ENCODE assay signal across 10 cellular contexts in the genomic region with DNA sequence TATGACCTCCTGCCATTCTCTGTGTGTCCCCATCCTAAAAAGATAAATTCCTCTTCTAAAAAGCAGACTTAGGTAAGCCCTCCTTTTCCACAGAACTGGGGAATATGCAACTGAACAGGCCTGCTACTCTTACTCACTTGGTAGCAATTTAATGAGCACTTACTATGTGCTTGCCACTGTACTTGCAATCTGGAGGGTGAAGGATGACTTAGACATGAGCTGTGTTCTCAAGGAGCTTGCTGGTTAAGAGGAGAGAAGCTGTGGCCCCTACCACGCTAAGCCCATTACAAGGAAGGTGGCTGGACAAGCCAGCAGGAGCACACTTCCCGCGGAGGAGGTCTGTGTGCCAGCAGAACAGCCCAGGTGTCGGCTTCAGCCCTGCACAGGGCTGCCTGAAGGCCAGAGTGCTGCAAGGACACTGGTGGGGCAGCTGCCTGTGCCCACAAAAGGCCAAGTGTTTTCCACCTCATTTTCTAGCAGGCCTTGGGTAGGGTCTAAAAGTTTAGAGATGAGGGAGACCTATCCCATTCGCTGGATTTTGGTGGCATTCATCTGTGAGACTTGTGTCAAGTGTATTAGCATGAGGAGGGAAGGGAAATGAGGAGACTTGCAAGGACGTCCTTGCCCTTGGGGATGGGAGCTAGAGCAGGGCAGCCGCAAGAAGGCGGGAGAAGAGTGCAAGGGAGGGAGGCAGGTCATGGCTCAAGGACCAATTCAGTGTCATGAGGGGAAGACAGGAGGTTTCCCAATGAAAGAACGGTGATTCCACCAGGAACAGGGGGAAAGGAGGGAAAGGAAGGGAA. TPM values are rescaled to one million over a fixed set of nuclear protein-coding genes. Genes with fewer than 3 reads are reported as not detected.
DNase-seq lines count a peak whose midpoint lies in the region; TF ChIP-seq lines count a peak whose summit lies in the region.
"Had no signal": no experiment of that assay in that cellular context is flagged by ENCODE, and none has a peak within 500 bp of the region (broad histone marks: within the 10 kb centered on the region; RNA-seq: fewer than 3 reads in every experiment).

No MANE protein-coding gene starts in this region.

- CTCF ChIA-PET in activated CD4-positive, alpha-beta memory T cell treated with anti-CD3 and anti-CD28 coated beads, Interleukin-2, amount 10 ng/mL, durations not matched to agents 7 days and 5 days (lab: Charles Lee): no interaction called here
- CTCF ChIA-PET in activated CD4-positive, alpha-beta memory T cell treated with anti-CD3 and anti-CD28 coated beads for 36 hours (lab: Charles Lee): no interaction called here

- H3K4me1 ChIP-seq in ascending aorta (peaks cover 15 to 54% of the 10 kb centered on the region in 2 donors), mesodermal cell (ENCODE audit: control insufficient read depth, insufficient read depth, low read length, poor library complexity, severe bottlenecking) (peaks cover 29% of the 10 kb centered on the region), subcutaneous abdominal adipose tissue (ENCODE audit: control insufficient read depth in 5 of 5, insufficient read depth in 5 of 5, low read length in 5 of 5) (peaks cover 15 to 47% (median 41%) of the 10 kb centered on the region in 5 donors)

- H3K9ac ChIP-seq in subcutaneous abdominal adipose tissue (ENCODE audit: low read length in 5 of 5): peak overlapping the region in 1 of 5 donors; percentile 9

- H3K4me1 Mint-ChIP-seq in activated CD4-positive, alpha-beta memory T cell treated with anti-CD3 and anti-CD28 coated beads, Interleukin-2, amount 10 ng/mL, durations not matched to agents 7 days and 5 days: no peaks in the 10 kb centered on the region
- H3K4me1 Mint-ChIP-seq in activated CD4-positive, alpha-beta memory T cell treated with anti-CD3 and anti-CD28 coated beads for 36 hours (ENCODE audit: low read depth): no peaks in the 10 kb centered on the region

- H3K27ac Mint-ChIP-seq in activated CD4-positive, alpha-beta memory T cell treated with anti-CD3 and anti-CD28 coated beads, Interleukin-2, amount 10 ng/mL, durations not matched to agents 7 days and 5 days: peak overlapping the region; percentile 31
- H3K27ac Mint-ChIP-seq in activated CD4-positive, alpha-beta memory T cell treated with anti-CD3 and anti-CD28 coated beads for 36 hours: no peak overlapping the region

- H3K27me3 Mint-ChIP-seq in activated CD4-positive, alpha-beta memory T cell treated with anti-CD3 and anti-CD28 coated beads, Interleukin-2, amount 10 ng/mL, durations not matched to agents 7 days and 5 days: peaks cover 4% of the 10 kb centered on the region
- peaks cover 5% of the 10 kb centered on the region for H3K27me3 Mint-ChIP-seq in activated CD4-positive, alpha-beta memory T cell treated with anti-CD3 and anti-CD28 coated beads for 36 hours

- H3K27me3 ChIP-seq in ascending aorta: no peaks in the 10 kb centered on the region
- H3K27me3 ChIP-seq in subcutaneous abdominal adipose tissue (ENCODE audit: control insufficient read depth in 5 of 5, insufficient read depth in 4 of 5, low read length in 5 of 5): no peaks in the 10 kb centered on the region

- POLR2A ChIA-PET in activated CD4-positive, alpha-beta memory T cell treated with anti-CD3 and anti-CD28 coated beads, Interleukin-2, amount 10 ng/mL, durations not matched to agents 7 days and 5 days (lab: Charles Lee): no interaction called here
- POLR2A ChIA-PET in activated CD4-positive, alpha-beta memory T cell treated with anti-CD3 and anti-CD28 coated beads for 36 hours (lab: Charles Lee): no interaction called here

- no peaks in the 10 kb centered on the region for H3K36me3 Mint-ChIP-seq in activated CD4-positive, alpha-beta memory T cell treated with anti-CD3 and anti-CD28 coated beads, Interleukin-2, amount 10 ng/mL, durations not matched to agents 7 days and 5 days (ENCODE audit: low read depth)
- no peaks in the 10 kb centered on the region for H3K36me3 Mint-ChIP-seq in activated CD4-positive, alpha-beta memory T cell treated with anti-CD3 and anti-CD28 coated beads for 36 hours

- H3K4me3 ChIP-seq in ascending aorta: no peak overlapping the region
- H3K4me3 ChIP-seq in mesodermal cell (ENCODE audit: extremely low read depth, insufficient read depth, low read length, poor library complexity, severe bottlenecking): no peak overlapping the region
- no peak overlapping the region for H3K4me3 ChIP-seq in subcutaneous abdominal adipose tissue (ENCODE audit: low read depth in 1 of 5, low read length in 5 of 5)
- H3K4me3 ChIP-seq: A549 had no signal

- no peak for DNase-seq in activated CD4-positive, alpha-beta memory T cell treated with anti-CD3 and anti-CD28 coated beads, Interleukin-2, amount 10 ng/mL, durations not matched to agents 7 days and 5 days
- no peak for DNase-seq in activated CD4-positive, alpha-beta memory T cell treated with anti-CD3 and anti-CD28 coated beads for 36 hours
- DNase-seq in ascending aorta (ENCODE audit: low spot score in 2 of 2) (peak in 1 of 2 donors; percentile 61), COR-L47 (lab: John Stamatoyannopoulos, UW) (no peak), KG1 (lab: John Stamatoyannopoulos, UW) (no peak)
- DNase-seq in activated T-cell treated with anti-CD3 and anti-CD28 coated beads, Interleukin-2, amount 50 U/mL, for 1 hour: no peak
- DNase-seq: NCI-H2171 treated with DMSO at 0.1 percent for 48 hours had no signal

- H3K9me3 Mint-ChIP-seq in activated CD4-positive, alpha-beta memory T cell treated with anti-CD3 and anti-CD28 coated beads, Interleukin-2, amount 10 ng/mL, durations not matched to agents 7 days and 5 days: no peaks in the 10 kb centered on the region
- H3K9me3 Mint-ChIP-seq in activated CD4-positive, alpha-beta memory T cell treated with anti-CD3 and anti-CD28 coated beads for 36 hours: peaks cover 6% of the 10 kb centered on the region

- no peak overlapping the region for H3K4me3 Mint-ChIP-seq in activated CD4-positive, alpha-beta memory T cell treated with anti-CD3 and anti-CD28 coated beads, Interleukin-2, amount 10 ng/mL, durations not matched to agents 7 days and 5 days
- no peak overlapping the region for H3K4me3 Mint-ChIP-seq in activated CD4-positive, alpha-beta memory T cell treated with anti-CD3 and anti-CD28 coated beads for 36 hours

- H3K36me3 ChIP-seq in ascending aorta: no peaks in the 10 kb centered on the region
- peaks cover 51% of the 10 kb centered on the region for H3K36me3 ChIP-seq in mesodermal cell (ENCODE audit: control insufficient read depth, insufficient read depth, low read length)
- peaks cover 0 to 17% (median 5%) of the 10 kb centered on the region in 5 donors for H3K36me3 ChIP-seq in subcutaneous abdominal adipose tissue (ENCODE audit: control insufficient read depth in 5 of 5, insufficient read depth in 5 of 5, low read length in 5 of 5)

- WGBS in mesodermal cell (ENCODE audit: insufficient coverage in 2 of 2), 2 experiments: 79 to 86% methylated on average over 8 to 9 of the region's 9 CpGs

- intact Hi-C loops in activated CD4-positive, alpha-beta memory T cell treated with anti-CD3 and anti-CD28 coated beads for 36 hours (cut with micrococcal nuclease): no loop called here
- intact Hi-C loops in ascending aorta (cut with DNase I): no loop called here

- H3K9me3 ChIP-seq in ascending aorta: no peaks in the 10 kb centered on the region
- no peaks in the 10 kb centered on the region for H3K9me3 ChIP-seq in mesodermal cell (ENCODE audit: control insufficient read depth, low read length)
- no peaks in the 10 kb centered on the region for H3K9me3 ChIP-seq in subcutaneous abdominal adipose tissue (ENCODE audit: control insufficient read depth in 5 of 5, low read length in 5 of 5)
- H3K9me3 ChIP-seq: A549 had no signal

- no peak for TF ChIP-seq CTCF in ascending aorta (IDR thresholded peaks at IDR 0.05)

- H3K27ac ChIP-seq in ascending aorta: peak overlapping the region; percentile 85 to 95
- peak overlapping the region; percentile 55 for H3K27ac ChIP-seq in mesodermal cell (ENCODE audit: low read depth, low read length, severe bottlenecking)
- H3K27ac ChIP-seq in subcutaneous abdominal adipose tissue (ENCODE audit: low read depth, low read length): peak overlapping the region; percentile 80

RNA-seq across cellular contexts. Expression of gene COL4A1, which starts 52.0 kb away (rescaled TPM):
- total RNA-seq in activated CD4-positive, alpha-beta memory T cell treated with anti-CD3 and anti-CD28 coated beads, Interleukin-2, amount 10 ng/mL, durations not matched to agents 7 days and 5 days: not detected
- total RNA-seq in activated CD4-positive, alpha-beta memory T cell treated with anti-CD3 and anti-CD28 coated beads for 36 hours: not detected
- 756 TPM for total RNA-seq in ascending aorta
- polyA plus RNA-seq in mesodermal cell (2013, experiment 1 of 2): 570 TPM
- 588 TPM for polyA plus RNA-seq in mesodermal cell (2013, experiment 2 of 2)

RNA-seq across cellular contexts. Expression of gene COL4A2, which starts 52.1 kb away (rescaled TPM):
- not detected for total RNA-seq in activated CD4-positive, alpha-beta memory T cell treated with anti-CD3 and anti-CD28 coated beads, Interleukin-2, amount 10 ng/mL, durations not matched to agents 7 days and 5 days
- not detected for total RNA-seq in activated CD4-positive, alpha-beta memory T cell treated with anti-CD3 and anti-CD28 coated beads for 36 hours
- total RNA-seq in ascending aorta: 1,227 TPM
- polyA plus RNA-seq in mesodermal cell (2013, experiment 1 of 2): 583 TPM
- polyA plus RNA-seq in mesodermal cell (2013, experiment 2 of 2): 545 TPM

Comparison
In these comparisons a context has a peak if more than half of its experiments do, and no peak if none do; other contexts are left out.
1. RNA of gene COL4A1, which starts 52.0 kb away (total RNA-seq): 756 TPM in ascending aorta (single experiment); not detected in activated CD4-positive, alpha-beta memory T cell treated with anti-CD3 and anti-CD28 coated beads, Interleukin-2, amount 10 ng/mL, durations not matched to agents 7 days and 5 days and not detected in activated CD4-positive, alpha-beta memory T cell treated with anti-CD3 and anti-CD28 coated beads for 36 hours; every median in the first group is over 100 times any median in the second.
2. RNA of gene COL4A2, which starts 52.1 kb away (total RNA-seq): 1,227 TPM in ascending aorta (single experiment); not detected in activated CD4-positive, alpha-beta memory T cell treated with anti-CD3 and anti-CD28 coated beads, Interleukin-2, amount 10 ng/mL, durations not matched to agents 7 days and 5 days and not detected in activated CD4-positive, alpha-beta memory T cell treated with anti-CD3 and anti-CD28 coated beads for 36 hours; every median in the first group is over 1,000 times any median in the second.
3. Peak in every context shown above with its lines, with median percentiles within 50 percentile points of each other: H3K27ac ChIP-seq.